7 cellular contexts compared by ENCODE assay signal in genomic region chr2:232696609-232697058, GRCh38. TPM values are rescaled to one million over a fixed set of nuclear protein-coding genes. Genes with fewer than 3 reads are reported as not detected.
A peak's percentile ranks its signal among the peaks of the same experiment; 100 is the strongest.
DNase-seq lines count a peak whose midpoint lies in the region; FAIRE-seq lines count a peak whose summit lies in the region.

No MANE protein-coding gene starts in this region.

- peak overlapping the region; percentile 37 for H3K9ac ChIP-seq in HUES6 (ENCODE audit: low read length)
- H3K9ac ChIP-seq in subcutaneous abdominal adipose tissue (ENCODE audit: low read length in 5 of 5), result peak overlapping the region in 2 of 5 donors; percentile 16 to 59

- peak overlapping the region; percentile 39 for H3K4me3 ChIP-seq in HUES6 (ENCODE audit: low read depth, low read length)
- peak overlapping the region; percentile 73 to 98 (median 91) for H3K4me3 ChIP-seq in subcutaneous abdominal adipose tissue (ENCODE audit: low read depth in 1 of 5, low read length in 5 of 5)

- peaks cover 27% of the 10 kb centered on the region for H3K36me3 Mint-ChIP-seq in activated naive CD8-positive, alpha-beta T cell treated with anti-CD3 and anti-CD28 coated beads for 36 hours

- no peaks in the 10 kb centered on the region for H3K9me3 ChIP-seq in HUES6 (ENCODE audit: control insufficient read depth, insufficient read depth, low read depth, low read length)
- peaks cover 0 to 3% (median 0%) of the 10 kb centered on the region in 5 donors for H3K9me3 ChIP-seq in subcutaneous abdominal adipose tissue (ENCODE audit: control insufficient read depth in 5 of 5, low read length in 5 of 5)

- H3K27me3 ChIP-seq in HUES6 (ENCODE audit: control insufficient read depth, insufficient read depth, low read length) (no peaks in the 10 kb centered on the region), subcutaneous abdominal adipose tissue (ENCODE audit: control insufficient read depth in 5 of 5, insufficient read depth in 4 of 5, low read length in 5 of 5) (no peaks in the 10 kb centered on the region)

- peaks cover 5% of the 10 kb centered on the region for H3K9me3 Mint-ChIP-seq in activated naive CD8-positive, alpha-beta T cell treated with anti-CD3 and anti-CD28 coated beads for 36 hours

- H3K4me3 Mint-ChIP-seq in activated naive CD8-positive, alpha-beta T cell treated with anti-CD3 and anti-CD28 coated beads for 36 hours, result peak overlapping the region; percentile 95

- H3K27ac ChIP-seq in HUES6 (ENCODE audit: low read depth, low read length) (no peak overlapping the region), subcutaneous abdominal adipose tissue (ENCODE audit: low read depth, low read length) (peak overlapping the region; percentile 92)

- peaks cover 20% of the 10 kb centered on the region for H3K4me1 ChIP-seq in HUES6 (ENCODE audit: control insufficient read depth, insufficient read depth, low read length)
- peaks cover 0 to 44% (median 34%) of the 10 kb centered on the region in 5 donors for H3K4me1 ChIP-seq in subcutaneous abdominal adipose tissue (ENCODE audit: control insufficient read depth in 5 of 5, insufficient read depth in 5 of 5, low read length in 5 of 5)

- no peaks in the 10 kb centered on the region for H3K27me3 Mint-ChIP-seq in activated naive CD8-positive, alpha-beta T cell treated with anti-CD3 and anti-CD28 coated beads for 36 hours

- peaks cover 26% of the 10 kb centered on the region for H3K4me1 Mint-ChIP-seq in activated naive CD8-positive, alpha-beta T cell treated with anti-CD3 and anti-CD28 coated beads for 36 hours

- DNase-seq in activated naive CD8-positive, alpha-beta T cell treated with anti-CD3 and anti-CD28 coated beads for 36 hours, result no peak
- DNase-seq in DMS79 treated with DMSO at 0.1 percent for 48 hours (lab: John Stamatoyannopoulos, UW) (no peak), HUDEP-2 (lab: John Stamatoyannopoulos, UW; ENCODE audit: unreplicated experiment in 76 of 76) (no peak), NCI-H1694 treated with DMSO at 0.1 percent for 48 hours (lab: John Stamatoyannopoulos, UW) (no peak)

- peak; percentile 75 for FAIRE-seq in islet of Langerhans (lab: Jason Lieb, UNC)

- H3K27ac Mint-ChIP-seq in activated naive CD8-positive, alpha-beta T cell treated with anti-CD3 and anti-CD28 coated beads for 36 hours, result peak overlapping the region; percentile 38

- H3K36me3 ChIP-seq in HUES6 (ENCODE audit: control insufficient read depth, insufficient read depth, low read length) (no peaks in the 10 kb centered on the region), subcutaneous abdominal adipose tissue (ENCODE audit: control insufficient read depth in 5 of 5, insufficient read depth in 5 of 5, low read length in 5 of 5) (no peaks in the 10 kb centered on the region)

RNA-seq across cellular contexts. Expression of gene GIGYF2, which starts 0.5 kb away (rescaled TPM):
- total RNA-seq in activated naive CD8-positive, alpha-beta T cell treated with anti-CD3 and anti-CD28 coated beads for 36 hours, result 10 to 100 TPM; 45.2 to 45.7 TPM
